ENCODE assay signal across 9 cellular contexts in the genomic region with DNA sequence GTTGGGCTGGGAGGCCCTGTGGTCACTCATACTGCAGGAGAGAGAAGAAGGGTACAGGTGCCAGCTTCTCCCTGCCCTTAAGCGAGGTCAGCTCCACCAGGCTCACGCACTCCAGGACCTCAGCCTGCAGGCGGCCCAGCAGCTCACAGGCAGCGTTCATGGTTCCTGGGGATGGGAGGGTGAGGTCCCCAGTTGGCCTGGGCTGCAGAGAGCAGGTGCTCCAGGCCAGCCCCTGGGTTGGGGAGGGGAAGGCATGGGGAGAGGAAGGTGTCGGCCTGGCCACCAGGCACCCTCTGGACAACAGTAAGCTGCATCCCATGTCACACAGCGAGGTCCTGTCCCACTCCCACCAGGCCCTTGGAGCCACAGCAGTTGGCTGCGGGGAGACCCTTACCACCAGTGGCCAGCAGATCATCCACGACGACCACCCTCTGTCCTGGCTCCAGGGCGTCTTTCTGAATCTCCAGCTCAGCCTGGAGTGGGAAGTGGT. TPM values are rescaled to one million over a fixed set of nuclear protein-coding genes. Genes with fewer than 3 reads are reported as not detected.
DNase-seq lines count a peak whose midpoint lies in the region; ATAC-seq and TF ChIP-seq lines count a peak whose summit lies in the region.
"Had no signal": no experiment of that assay in that cellular context is flagged by ENCODE, and none has a peak within 500 bp of the region (broad histone marks: within the 10 kb centered on the region; RNA-seq: fewer than 3 reads in every experiment).

No MANE protein-coding gene starts in this region.

- CTCF ChIA-PET in A673 (lab: Charles Lee), result no interaction called here

- peak overlapping the region; percentile 1 for H3K4me3 ChIP-seq in A673 (ENCODE audit: low read depth, low read length, poor library complexity, severe bottlenecking)
- H3K4me3 ChIP-seq in GM12865 (ENCODE audit: low read depth, low read length), result peak overlapping the region; percentile 88
- H3K4me3 ChIP-seq in aorta (ENCODE audit: low read length in 2 of 2), result no peak overlapping the region
- H3K4me3 ChIP-seq: lung had no signal

- WGBS in aorta, 2 donors, result 78 to 80% methylated on average over 10 of the region's 10 CpGs

- H3K27me3 ChIP-seq in A673 (replicated peaks; ENCODE audit: insufficient read depth, low read depth, low read length, poor library complexity), result no peaks in the 10 kb centered on the region
- no peaks in the 10 kb centered on the region for H3K27me3 ChIP-seq in aorta (ENCODE audit: control insufficient read depth in 1 of 2, insufficient read depth in 2 of 2, low read length in 1 of 2)

- TF ChIP-seq CTCF in A673 (conservative IDR thresholded peaks at IDR 0.05; ENCODE audit: low read depth, low read length) (no peak), GM12865 (IDR thresholded peaks at IDR 0.05; ENCODE audit: insufficient read depth, low read depth, low read length, missing control alignments) (no peak)

- peak overlapping the region; percentile 94 for H3K27ac ChIP-seq in A673 (ENCODE audit: low read depth, low read length, poor library complexity, severe bottlenecking)
- no peak overlapping the region for H3K27ac ChIP-seq in aorta (ENCODE audit: low read depth in 1 of 2, low read length in 2 of 2)

- TF ChIP-seq POLR2A in Raji (IDR thresholded peaks at IDR 0.05; ENCODE audit: insufficient read depth, low read depth, low read length), result peak; percentile 47
- TF ChIP-seq POLR2A in erythroblast (IDR thresholded peaks at IDR 0.05; ENCODE audit: low read length), result peak; percentile 46

- H3K9me3 ChIP-seq in A673 (ENCODE audit: low read depth, low read length, poor library complexity, severe bottlenecking) (no peaks in the 10 kb centered on the region), aorta (ENCODE audit: control insufficient read depth, low read length) (no peaks in the 10 kb centered on the region)

- POLR2A ChIA-PET in A673 (lab: Charles Lee; ENCODE audit: low non-redundant PET), result interaction anchor here (0.6 kb wide), 1 partner anchor 11 kb away, joined by 3 read pairs; no protein-coding TSS in a partner anchor

- intact Hi-C loops in A673 (cut with micrococcal nuclease; ENCODE audit: unreplicated experiment) (loop anchor here (5.0 kb wide), 1 partner anchor 363 kb away; the partner anchor contains the start of gene CDH15), aorta (cut with DNase I) (loop anchor here (5.0 kb wide), 2 partner anchors 48 to 408 kb away; partner anchors contain the start of genes GALNS (in 1 of the 2), TRAPPC2L (in 1 of the 2) and ZNF778 (in 1 of the 2))

- no peak for ATAC-seq in GM21529 (IDR thresholded peaks at IDR 0.05; ENCODE audit: unreplicated experiment)
- no peak for ATAC-seq in HG03342 (IDR thresholded peaks at IDR 0.05; ENCODE audit: unreplicated experiment)
- ATAC-seq in aorta (ENCODE audit: low FRiP score), result no peak

- DNase-seq in A673 (ENCODE audit: low spot score), result no peak
- DNase-seq in GM12865 (ENCODE audit: low read depth), result peak; percentile 38
- peak in 1 of 2 experiments; percentile 43 for DNase-seq in erythroblast (lab: John Stamatoyannopoulos, UW)
- DNase-seq in pons (ENCODE audit: low spot score), result no peak
- DNase-seq in aorta, result no peak

- no TSS peak for BruUV-seq in A673 (replicated peaks; lab: Mats Ljungman, UMichigan)

- peaks cover 22% of the 10 kb centered on the region for H3K4me1 ChIP-seq in A673 (ENCODE audit: insufficient read depth, low read length, poor library complexity, severe bottlenecking)
- H3K4me1 ChIP-seq in aorta (ENCODE audit: control insufficient read depth in 1 of 2, insufficient read depth in 2 of 2, low read length in 2 of 2), result no peaks in the 10 kb centered on the region

- H3K36me3 ChIP-seq in A673 (ENCODE audit: insufficient read depth, low read length, poor library complexity, severe bottlenecking) (peaks cover 56% of the 10 kb centered on the region), aorta (ENCODE audit: control insufficient read depth in 1 of 2, insufficient read depth in 2 of 2, low read length in 1 of 2) (no peaks in the 10 kb centered on the region)

RNA-seq across cellular contexts. Expression of gene APRT, which starts 2.0 kb away (rescaled TPM):
- 129 and 134 TPM in 2 replicates for total RNA-seq in A673 (2021)
- 10 to 100 TPM; 60.2 to 61.3 TPM for total RNA-seq in aorta
- polyA plus RNA-seq in aorta, result 100 to 1,000 TPM in 1 of 2 donors, 10 to 100 TPM in 1; 88.6 to 116 TPM

RNA-seq across cellular contexts. Expression of gene CDT1, which starts 6.1 kb away (rescaled TPM):
- total RNA-seq in A673 (2021) (103 TPM in 2 replicates), aorta (1 to 10 TPM in 1 of 2 donors, under 1 TPM in 1; 0.88 to 1.5 TPM)
- polyA plus RNA-seq in aorta, result 1 to 10 TPM in 1 of 2 donors, under 1 TPM in 1; 0.05 to 1.0 TPM

RNA-seq across cellular contexts. Expression of gene PIEZO1, which starts 24.7 kb away (rescaled TPM):
- total RNA-seq in A673 (2021) (174 and 182 TPM in 2 replicates), aorta (100 to 1,000 TPM; 101 to 120 TPM)
- 100 to 1,000 TPM in 1 of 2 donors, 10 to 100 TPM in 1; 35.9 to 205 TPM for polyA plus RNA-seq in aorta

RNA-seq across cellular contexts. Expression of gene GALNS, which starts 47.0 kb away (rescaled TPM):
- 54.8 and 60.6 TPM in 2 replicates for total RNA-seq in A673 (2021)
- 10 to 100 TPM; 29.5 to 44.1 TPM for total RNA-seq in aorta
- polyA plus RNA-seq in aorta, result 10 to 100 TPM in 1 of 2 donors, 1 to 10 TPM in 1; 9.3 to 28.2 TPM

RNA-seq across cellular contexts. Expression of gene TRAPPC2L, which starts 47.2 kb away (rescaled TPM):
- 89.9 and 98.6 TPM in 2 replicates for total RNA-seq in A673 (2021)
- 10 to 100 TPM; 27.8 to 31.2 TPM for total RNA-seq in aorta
- polyA plus RNA-seq in aorta, result 10 to 100 TPM; 53.9 to 54.1 TPM

Comparison
In these comparisons a context has a peak if more than half of its experiments do, and no peak if none do; other contexts are left out.
1. H3K4me3 ChIP-seq: peak in A673 (single experiment) and GM12865 (single experiment); none in aorta (0 of 2).
2. RNA of gene CDT1, which starts 6.1 kb away (total RNA-seq): 103 TPM in A673; 0.88 to 1.5 TPM in aorta; every median in the first group is over 10 times any median in the second.